In the genomic region with DNA sequence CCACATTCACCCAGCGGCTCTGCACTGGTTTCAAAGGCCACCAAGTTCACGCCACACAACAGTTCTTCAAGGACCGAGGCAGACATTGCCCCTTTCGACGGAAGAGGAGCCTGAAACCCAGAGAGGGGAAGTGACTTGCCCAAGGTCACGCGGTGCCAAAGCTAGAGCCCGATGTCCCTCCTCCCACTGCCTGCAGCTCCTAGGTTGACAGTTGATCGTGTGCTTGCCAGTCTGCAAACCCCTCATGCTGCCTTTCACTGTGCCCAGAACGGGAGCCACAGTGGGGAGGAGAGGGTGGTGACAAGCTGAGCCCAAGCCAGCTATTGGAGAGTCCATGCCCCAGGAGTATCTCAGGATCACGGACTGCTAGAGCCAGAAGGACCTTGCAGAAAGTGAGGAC, we compare ENCODE assay signal across 19 cellular contexts.
DNase-seq lines count a peak whose midpoint lies in the region; ATAC-seq and TF ChIP-seq lines count a peak whose summit lies in the region.
"Had no signal": no experiment of that assay in that cellular context is flagged by ENCODE, and none has a peak within 500 bp of the region (broad histone marks: within the 10 kb centered on the region; RNA-seq: fewer than 3 reads in every experiment).

No MANE protein-coding gene starts in this region.

- H3K9me3 ChIP-seq in neutrophil (no peaks in the 10 kb centered on the region), Caco-2 (no peaks in the 10 kb centered on the region)
- H3K9me3 ChIP-seq: breast epithelium, esophagus squamous epithelium, MG63, SJSA1 had no signal

- no peaks in the 10 kb centered on the region for H3K36me3 ChIP-seq in neutrophil
- H3K36me3 ChIP-seq in Caco-2 (ENCODE audit: control insufficient read depth, insufficient read depth, low read length): no peaks in the 10 kb centered on the region
- H3K36me3 ChIP-seq: breast epithelium, esophagus squamous epithelium, MG63, SJSA1 had no signal

- ATAC-seq in esophagus mucosa (peak; percentile 6), HG03565 (IDR thresholded peaks at IDR 0.05; ENCODE audit: unreplicated experiment) (no peak)

- H3K4me3 Mint-ChIP-seq in Caco-2 (ENCODE audit: unreplicated experiment): no peak overlapping the region
- H3K4me3 Mint-ChIP-seq: activated CD4-positive, alpha-beta T cell treated with anti-CD3 and anti-CD28 coated beads, Interleukin-2, amount 10 ng/mL, durations not matched to agents 7 days and 5 days; activated naive CD8-positive, alpha-beta T cell treated with anti-CD3 and anti-CD28 coated beads, Interleukin-2, amount 10 ng/mL, durations not matched to agents 7 days and 5 days; mesothelial cell of epicardium had no signal

- no peaks in the 10 kb centered on the region for H3K36me3 Mint-ChIP-seq in Caco-2 (ENCODE audit: insufficient read depth, unreplicated experiment)
- H3K36me3 Mint-ChIP-seq: activated naive CD8-positive, alpha-beta T cell treated with anti-CD3 and anti-CD28 coated beads, Interleukin-2, amount 10 ng/mL, durations not matched to agents 7 days and 5 days; mesothelial cell of epicardium had no signal

- no peaks in the 10 kb centered on the region for H3K27me3 Mint-ChIP-seq in Caco-2 (ENCODE audit: insufficient read depth, unreplicated experiment)

- CTCF ChIA-PET in Caco-2 (lab: Charles Lee): no interaction called here

- no peaks in the 10 kb centered on the region for H3K4me1 Mint-ChIP-seq in Caco-2 (ENCODE audit: low read depth, unreplicated experiment)
- H3K4me1 Mint-ChIP-seq: activated CD4-positive, alpha-beta T cell treated with anti-CD3 and anti-CD28 coated beads, Interleukin-2, amount 10 ng/mL, durations not matched to agents 7 days and 5 days; activated naive CD8-positive, alpha-beta T cell treated with anti-CD3 and anti-CD28 coated beads, Interleukin-2, amount 10 ng/mL, durations not matched to agents 7 days and 5 days had no signal

- H3K4me3 ChIP-seq in GM12865 (ENCODE audit: low read depth, low read length) (no peak overlapping the region), neutrophil (ENCODE audit: low read depth in 1 of 2, low read length in 1 of 2) (peak overlapping the region in 1 of 2 experiments; percentile 18), Caco-2 (ENCODE audit: low read depth, low read length) (no peak overlapping the region)
- H3K4me3 ChIP-seq: breast epithelium, dorsolateral prefrontal cortex, esophagus squamous epithelium, MG63, SJSA1 had no signal

- BruUV-seq in Caco-2 (replicated peaks; lab: Mats Ljungman, UMichigan): no TSS peak

- H3K27me3 ChIP-seq in neutrophil: no peaks in the 10 kb centered on the region
- no peaks in the 10 kb centered on the region for H3K27me3 ChIP-seq in Caco-2 (replicated peaks; ENCODE audit: control insufficient read depth, insufficient read depth, low read length)
- H3K27me3 ChIP-seq: breast epithelium, esophagus squamous epithelium, MG63, SJSA1 had no signal

- no peaks in the 10 kb centered on the region for H3K9me3 Mint-ChIP-seq in Caco-2 (ENCODE audit: unreplicated experiment)
- H3K9me3 Mint-ChIP-seq: activated CD4-positive, alpha-beta T cell treated with anti-CD3 and anti-CD28 coated beads, Interleukin-2, amount 10 ng/mL, durations not matched to agents 7 days and 5 days; activated naive CD8-positive, alpha-beta T cell treated with anti-CD3 and anti-CD28 coated beads, Interleukin-2, amount 10 ng/mL, durations not matched to agents 7 days and 5 days had no signal

- H3K4me1 ChIP-seq in neutrophil (ENCODE audit: control insufficient read depth in 1 of 2, insufficient read depth in 1 of 2, low read depth in 1 of 2, low read length in 1 of 2): peaks cover 8 to 13% of the 10 kb centered on the region in 2 experiments
- peaks cover 11% of the 10 kb centered on the region for H3K4me1 ChIP-seq in Caco-2
- H3K4me1 ChIP-seq: breast epithelium, SJSA1 had no signal

- DNase-seq in GM12865 (ENCODE audit: low read depth): peak; percentile 31
- peak; percentile 83 to 87 for DNase-seq in NOMO-1 (lab: John Stamatoyannopoulos, UW; ENCODE audit: unreplicated experiment in 2 of 2)
- DNase-seq in Caco-2: no peak
- no peak for DNase-seq in activated CD8-positive, alpha-beta memory T cell treated with anti-CD3 and anti-CD28 coated beads, Interleukin-2, amount 50 U/mL, for 48 hours
- no peak for DNase-seq in hepatic stellate cell (ENCODE audit: low spot score)
- DNase-seq: activated CD4-positive, alpha-beta T cell treated with anti-CD3 and anti-CD28 coated beads, Interleukin-2, amount 10 ng/mL, durations not matched to agents 7 days and 5 days; activated naive CD8-positive, alpha-beta T cell treated with anti-CD3 and anti-CD28 coated beads, Interleukin-2, amount 10 ng/mL, durations not matched to agents 7 days and 5 days; activated T-cell treated with anti-CD3 and anti-CD28 coated beads, Interleukin-2, amount 50 U/mL, for 48 hours; esophagus squamous epithelium; MG63; NCI-H748 treated with DMSO at 0.1 percent for 48 hours; stimulated activated CD4-positive, alpha-beta T cell treated with anti-CD3 and anti-CD28 coated beads, Interleukin-1b, Interleukin-23, amount 100 ng/mL, for 48 hours had no signal

- H3K27ac ChIP-seq in neutrophil: peak overlapping the region; percentile 66
- H3K27ac ChIP-seq: breast epithelium, dorsolateral prefrontal cortex, esophagus squamous epithelium, SJSA1 had no signal

- H3K27ac Mint-ChIP-seq in Caco-2 (ENCODE audit: unreplicated experiment): no peak overlapping the region
- H3K27ac Mint-ChIP-seq: activated CD4-positive, alpha-beta T cell treated with anti-CD3 and anti-CD28 coated beads, Interleukin-2, amount 10 ng/mL, durations not matched to agents 7 days and 5 days; activated naive CD8-positive, alpha-beta T cell treated with anti-CD3 and anti-CD28 coated beads, Interleukin-2, amount 10 ng/mL, durations not matched to agents 7 days and 5 days; mesothelial cell of epicardium had no signal

- no peak for TF ChIP-seq CTCF in GM12865 (IDR thresholded peaks at IDR 0.05; ENCODE audit: insufficient read depth, low read depth, low read length, missing control alignments)
- no peak for TF ChIP-seq CTCF in neutrophil (IDR thresholded peaks at IDR 0.05)
- no peak for TF ChIP-seq CTCF in Caco-2 (IDR thresholded peaks at IDR 0.05; ENCODE audit: insufficient read depth in 1 of 2, low read depth in 1 of 2, low read length in 1 of 2, severe bottlenecking in 1 of 2, unreplicated experiment in 1 of 2)

- intact Hi-C loops in Caco-2 (cut with micrococcal nuclease; ENCODE audit: unreplicated experiment): no loop called here

- POLR2A ChIA-PET in Caco-2 (lab: Charles Lee): no interaction called here

Comparison
In these comparisons a context has a peak if more than half of its experiments do, and no peak if none do; other contexts are left out.
1. DNase-seq: peak in GM12865 (single experiment) and NOMO-1 (2 of 2); none in Caco-2 (0 of 2), activated CD8-positive, alpha-beta memory T cell treated with anti-CD3 and anti-CD28 coated beads, Interleukin-2, amount 50 U/mL, for 48 hours (single experiment) and hepatic stellate cell (single experiment).